ENCODE assay signal across 27 cellular contexts in genomic region chr18:37457337-37457736, GRCh38.
"Had no signal": no experiment of that assay in that cellular context is flagged by ENCODE, and none has a peak within 500 bp of the region (broad histone marks: within the 10 kb centered on the region; RNA-seq: fewer than 3 reads in every experiment).

No MANE protein-coding gene starts in this region.

- H3K27me3 ChIP-seq: pancreas, right lobe of liver, testis, tibial artery had no signal

- H3K36me3 ChIP-seq: esophagus squamous epithelium, heart right ventricle, left ventricle myocardium inferior, lower lobe of right lung, pancreas, right lobe of liver, tibial artery had no signal

- H3K9me3 ChIP-seq: esophagus squamous epithelium, heart right ventricle, left ventricle myocardium inferior, lower lobe of right lung, pancreas, right lobe of liver, testis, tibial artery had no signal

- H3K36me3 Mint-ChIP-seq: natural killer cell, type B pancreatic cell had no signal

- H3K4me1 Mint-ChIP-seq: natural killer cell had no signal

- FAIRE-seq: endometrium, islet of Langerhans, pancreas had no signal

- DNase-seq: cortex of kidney; effector memory CD8-positive, alpha-beta T cell; erythroblast; esophagus squamous epithelium; foreskin melanocyte; glutamatergic neuron; heart right ventricle; hippocampal formation; left cardiac atrium; left ventricle myocardium inferior; lower lobe of right lung; natural killer cell; occipital lobe; pancreas; right lobe of liver; stimulated activated CD4-positive, alpha-beta T cell treated with anti-CD3 and anti-CD28 coated beads, Interleukin-12 subunit alpha, Interleukin-12 subunit beta, amount 100 ng/mL, for 4 hours; stimulated activated CD4-positive, alpha-beta T cell treated with anti-CD3 and anti-CD28 coated beads, Interleukin-1b, Interleukin-23, amount 100 ng/mL, for 48 hours; stimulated activated CD4-positive, alpha-beta T cell treated with anti-CD3 and anti-CD28 coated beads, Interleukin-4, amount 100 ng/mL, for 1 hour; stimulated activated CD8-positive, alpha-beta memory T cell treated with anti-CD3 and anti-CD28 coated beads, Interleukin-4, amount 100 ng/mL, for 48 hours; stimulated activated naive CD8-positive, alpha-beta T cell treated with anti-CD3 and anti-CD28 coated beads, Interleukin-15, Interleukin-2, amounts not matched to agents 100 U/mL and 50 U/mL, for 24 hours; substantia nigra; testis; tibial artery had no signal

- H3K4me3 ChIP-seq: esophagus squamous epithelium, heart right ventricle, left ventricle myocardium inferior, lower lobe of right lung, pancreas, right lobe of liver, smooth muscle cell, testis, tibial artery had no signal

- H3K4me2 ChIP-seq: smooth muscle cell had no signal

- H3K27ac Mint-ChIP-seq: effector memory CD8-positive, alpha-beta T cell; natural killer cell; type B pancreatic cell had no signal

- ATAC-seq: effector memory CD8-positive, alpha-beta T cell; heart right ventricle; left cardiac atrium; lower lobe of right lung; natural killer cell; pancreas; right lobe of liver; stimulated activated naive CD8-positive, alpha-beta T cell treated with anti-CD3 and anti-CD28 coated beads, Interleukin-15, Interleukin-2, amounts not matched to agents 100 U/mL and 50 U/mL, for 24 hours had no signal

- H3K4me3 Mint-ChIP-seq: effector memory CD8-positive, alpha-beta T cell; natural killer cell; type B pancreatic cell had no signal

- H3K4me1 ChIP-seq: left ventricle myocardium inferior, pancreas, right lobe of liver had no signal

- H3K9me3 Mint-ChIP-seq: natural killer cell had no signal

- H3K27ac ChIP-seq: esophagus squamous epithelium, heart right ventricle, left ventricle myocardium inferior, lower lobe of right lung, pancreas, right lobe of liver, testis, tibial artery had no signal
